Comparison of ENCODE assay signal across 12 cellular contexts in genomic region chr6:170164271-170164900, GRCh38.
"Had no signal": no experiment of that assay in that cellular context is flagged by ENCODE, and none has a peak within 500 bp of the region (broad histone marks: within the 10 kb centered on the region; RNA-seq: fewer than 3 reads in every experiment).

No MANE protein-coding gene starts in this region.

- DNase-seq: activated CD4-positive, alpha-beta T cell treated with anti-CD3 and anti-CD28 coated beads, Interleukin-2, amount 50 U/mL, for 48 hours; activated CD8-positive, alpha-beta memory T cell treated with anti-CD3 and anti-CD28 coated beads, Interleukin-2, amount 10 ng/mL, durations not matched to agents 7 days and 5 days; activated naive CD4-positive, alpha-beta T cell treated with anti-CD3 and anti-CD28 coated beads, Interleukin-2, amount 50 U/mL, for 16 hours; activated T-cell treated with anti-CD3 and anti-CD28 coated beads, Interleukin-2, amount 50 U/mL, for 1 hour; foreskin fibroblast; immature natural killer cell; midbrain had no signal

- H3K4me3 Mint-ChIP-seq: activated CD8-positive, alpha-beta memory T cell treated with anti-CD3 and anti-CD28 coated beads, Interleukin-2, amount 10 ng/mL, durations not matched to agents 7 days and 5 days had no signal

- FAIRE-seq: astrocyte, colon, endothelial cell of umbilical vein had no signal

- H3K9me3 ChIP-seq: vagina had no signal

- ATAC-seq: activated CD8-positive, alpha-beta memory T cell treated with anti-CD3 and anti-CD28 coated beads, Interleukin-2, amount 10 ng/mL, durations not matched to agents 7 days and 5 days; SK-N-SH treated with all-trans-retinoic acid at 6 μM for 48 hours had no signal

- H3K4me3 ChIP-seq: vagina had no signal

- H3K27ac ChIP-seq: vagina had no signal

- H3K4me1 Mint-ChIP-seq: activated CD8-positive, alpha-beta memory T cell treated with anti-CD3 and anti-CD28 coated beads, Interleukin-2, amount 10 ng/mL, durations not matched to agents 7 days and 5 days had no signal

- H3K4me1 ChIP-seq: vagina had no signal

- H3K27ac Mint-ChIP-seq: activated CD8-positive, alpha-beta memory T cell treated with anti-CD3 and anti-CD28 coated beads, Interleukin-2, amount 10 ng/mL, durations not matched to agents 7 days and 5 days had no signal

- H3K36me3 ChIP-seq: vagina had no signal

- H3K36me3 Mint-ChIP-seq: immature natural killer cell had no signal

- H3K27me3 Mint-ChIP-seq: activated CD8-positive, alpha-beta memory T cell treated with anti-CD3 and anti-CD28 coated beads, Interleukin-2, amount 10 ng/mL, durations not matched to agents 7 days and 5 days had no signal

- H3K27me3 ChIP-seq: vagina had no signal
